8 cellular contexts compared by ENCODE assay signal in genomic region chr1:1402081-1402900, GRCh38. TPM values are rescaled to one million over a fixed set of nuclear protein-coding genes. Genes with fewer than 3 reads are reported as not detected.
DNase-seq lines count a peak whose midpoint lies in the region; ATAC-seq and TF ChIP-seq lines count a peak whose summit lies in the region.

No MANE protein-coding gene starts in this region.

- intact Hi-C loops in sciatic nerve (cut with DNase I) = no loop called here

- H3K27me3 ChIP-seq in liver (ENCODE audit: control insufficient read depth in 4 of 4, insufficient read depth in 4 of 4, low read length in 3 of 4) = no peaks in the 10 kb centered on the region

- peak; percentile 76 for TF ChIP-seq CTCF in astrocyte of the cerebellum (IDR thresholded peaks at IDR 0.05; ENCODE audit: low read depth, low read length, missing control alignments)
- TF ChIP-seq CTCF in liver (IDR thresholded peaks at IDR 0.05; ENCODE audit: low read depth, low read length, missing input control) = peak; percentile 36

- H3K4me3 ChIP-seq in astrocyte of the cerebellum (ENCODE audit: low read depth, low read length) (no peak overlapping the region), liver (ENCODE audit: low read depth in 1 of 3, low read length in 3 of 3) (peak overlapping the region in 2 of 3 donors; percentile 62 to 99)

- H3K9ac ChIP-seq in liver (ENCODE audit: low read depth in 1 of 2, low read length in 2 of 2) = no peak overlapping the region

- no peaks in the 10 kb centered on the region for H3K9me3 ChIP-seq in liver (ENCODE audit: control insufficient read depth in 4 of 4, low read length in 3 of 4)

- ATAC-seq in sciatic nerve = no peak
- ATAC-seq in HG02610 (IDR thresholded peaks at IDR 0.05; ENCODE audit: unreplicated experiment) = no peak
- ATAC-seq in GM18505 (IDR thresholded peaks at IDR 0.05; ENCODE audit: unreplicated experiment) = no peak

- TF ChIP-seq POLR2A in GM18951 (IDR thresholded peaks at IDR 0.05; ENCODE audit: extremely low read depth, insufficient read depth, insufficient read length) (peak; percentile 19), GM18505 (IDR thresholded peaks at IDR 0.05; ENCODE audit: borderline replicate concordance, extremely low read depth, insufficient read depth, insufficient read length) (no peak)

- 53% methylated on average over 20 of the region's 20 CpGs for WGBS in liver

- in situ Hi-C loops in GM18951 (cut with MboI; ENCODE audit: low sequenced_read_pairs, unreplicated experiment) = no loop called here
- in situ Hi-C loops in astrocyte of the cerebellum (cut with HindIII; ENCODE audit: low sequenced_read_pairs) = no loop called here

- peaks cover 1 to 26% (median 18%) of the 10 kb centered on the region in 4 donors for H3K36me3 ChIP-seq in liver (ENCODE audit: control insufficient read depth in 4 of 4, insufficient read depth in 3 of 4, low read depth in 1 of 4, low read length in 3 of 4)

- DNase-seq in CD1c-positive myeloid dendritic cell (ENCODE audit: extremely low spot score) (peak; percentile 49), OCI-M1 (lab: John Stamatoyannopoulos, UW) (peak; percentile 67), astrocyte of the cerebellum (ENCODE audit: low read depth) (no peak), sciatic nerve (ENCODE audit: low spot score) (no peak)

- peak overlapping the region; percentile 75 to 83 for H3K27ac ChIP-seq in liver (ENCODE audit: low read depth in 1 of 2, low read length in 2 of 2)

- TF ChIP-seq RAD21 in liver (IDR thresholded peaks at IDR 0.05) = peak; percentile 34 to 68

- peaks cover 4 to 66% (median 58%) of the 10 kb centered on the region in 4 donors for H3K4me1 ChIP-seq in liver (ENCODE audit: control insufficient read depth in 4 of 4, insufficient read depth in 4 of 4, low read length in 3 of 4)

TF ChIP-seq in liver, 16 proteins besides CTCF, POLR2A, EP300 and RAD21:
- TF ChIP-seq GABPA (IDR thresholded peaks at IDR 0.05 in 1 of 2, conservative IDR thresholded peaks at IDR 0.05 in 1 of 2) (peak in 1 of 2 donors; percentile 17), RXRA (IDR thresholded peaks at IDR 0.05) (peak in 1 of 2 donors; percentile 9), FOXA2 (IDR thresholded peaks at IDR 0.05) (no peak), NR2F2 (IDR thresholded peaks at IDR 0.05) (no peak), TAF1 (conservative IDR thresholded peaks at IDR 0.05) (no peak), ATF3 (IDR thresholded peaks at IDR 0.05) (no peak), HNF4G (IDR thresholded peaks at IDR 0.05) (no peak), EGR1 (IDR thresholded peaks at IDR 0.05; ENCODE audit: low read depth in 2 of 2) (no peak)

RNA-seq across cellular contexts. Expression of gene CCNL2, which starts 3.2 kb away (rescaled TPM):
- total RNA-seq in liver = 100 to 1,000 TPM in 1 of 2 donors, 10 to 100 TPM in 1; 47.3 to 170 TPM
- 100 to 1,000 TPM in 1 of 2 donors, 10 to 100 TPM in 1; 46.4 to 160 TPM for polyA plus RNA-seq in liver
- 207 TPM for total RNA-seq in sciatic nerve

RNA-seq across cellular contexts. Expression of gene MRPL20, which starts 4.8 kb away (rescaled TPM):
- total RNA-seq in liver (10 to 100 TPM; 47.8 to 47.9 TPM), sciatic nerve (75.6 TPM)
- polyA plus RNA-seq in liver = 100 to 1,000 TPM; 100 to 170 TPM

RNA-seq across cellular contexts. Expression of gene ANKRD65, which starts 18.8 kb away (rescaled TPM):
- under 1 TPM; 0.14 to 0.17 TPM for total RNA-seq in liver
- under 1 TPM; 0.30 to 0.31 TPM for polyA plus RNA-seq in liver
- 11.2 TPM for total RNA-seq in sciatic nerve

RNA-seq across cellular contexts. Expression of gene AURKAIP1, which starts 27.3 kb away (rescaled TPM):
- total RNA-seq in liver = 10 to 100 TPM; 38.4 to 52.6 TPM
- polyA plus RNA-seq in liver = 100 to 1,000 TPM; 143 to 175 TPM
- total RNA-seq in sciatic nerve = 58.9 TPM

RNA-seq across cellular contexts. Expression of gene VWA1, which starts 33.2 kb away (rescaled TPM):
- total RNA-seq in liver = 10 to 100 TPM; 22.8 to 41.6 TPM
- polyA plus RNA-seq in liver = 10 to 100 TPM; 18.3 to 81.3 TPM
- total RNA-seq in sciatic nerve = 175 TPM

Comparison
In these comparisons a context has a peak if more than half of its experiments do, and no peak if none do; other contexts are left out.
1. DNase-seq: peak in CD1c-positive myeloid dendritic cell (single experiment) and OCI-M1 (single experiment); none in astrocyte of the cerebellum (single experiment) and sciatic nerve (single experiment).
2. RNA of gene ANKRD65, which starts 18.8 kb away (total RNA-seq): 11.2 TPM in sciatic nerve (single experiment); 0.14 to 0.17 TPM in liver; every median in the first group is over 10 times any median in the second.